27 cellular contexts compared by ENCODE assay signal in the genomic region with DNA sequence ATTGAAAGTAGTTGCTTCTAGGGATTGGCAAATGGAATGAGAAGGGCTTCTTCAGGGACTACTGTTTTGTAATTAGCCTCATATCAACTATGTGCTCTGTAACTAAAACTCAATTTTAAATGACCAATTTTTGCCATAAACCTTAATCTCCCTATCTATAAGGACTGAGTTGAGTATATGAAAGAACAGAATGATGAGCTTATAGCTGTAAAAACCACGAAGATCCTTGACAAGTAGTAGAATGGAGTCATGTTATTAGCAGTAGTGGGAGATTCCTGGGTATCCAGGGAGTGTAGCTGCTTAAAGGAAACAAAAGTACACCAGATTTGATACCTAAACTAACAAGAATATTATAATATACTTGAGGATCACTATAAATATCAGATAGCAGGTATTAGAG. TPM values are rescaled to one million over a fixed set of nuclear protein-coding genes. Genes with fewer than 3 reads are reported as not detected.
"Had no signal": no experiment of that assay in that cellular context is flagged by ENCODE, and none has a peak within 500 bp of the region (broad histone marks: within the 10 kb centered on the region; RNA-seq: fewer than 3 reads in every experiment).

No MANE protein-coding gene starts in this region.

- H3K27ac Mint-ChIP-seq: activated B cell treated with CpG ODN at 0.5 μM for 24 hours, natural killer cell had no signal

- H3K27me3 Mint-ChIP-seq: activated B cell treated with CpG ODN at 0.5 μM for 24 hours; effector memory CD8-positive, alpha-beta T cell had no signal

- H3K4me3 Mint-ChIP-seq: activated B cell treated with CpG ODN at 0.5 μM for 24 hours; activated T-cell treated with anti-CD3 and anti-CD28 coated beads, Interleukin-2, amount 50 U/mL, for 4 hours; effector memory CD8-positive, alpha-beta T cell; natural killer cell had no signal

- H3K9me3 ChIP-seq: adrenal gland, ascending aorta, esophagus squamous epithelium, heart left ventricle, ovary, prostate gland, spleen, stomach, suprapubic skin, tibial nerve, uterus had no signal

- H3K27me3 ChIP-seq: adrenal gland, ascending aorta, brain microvascular endothelial cell, dorsolateral prefrontal cortex, esophagus squamous epithelium, heart left ventricle, ovary, spleen, stomach, suprapubic skin, tibial nerve, uterus had no signal

- FAIRE-seq: colon, islet of Langerhans had no signal

- H3K9me3 Mint-ChIP-seq: activated B cell treated with CpG ODN at 0.5 μM for 24 hours; activated T-cell treated with anti-CD3 and anti-CD28 coated beads, Interleukin-2, amount 50 U/mL, for 4 hours; effector memory CD8-positive, alpha-beta T cell; natural killer cell had no signal

- H3K36me3 Mint-ChIP-seq: natural killer cell had no signal

- ATAC-seq: effector memory CD8-positive, alpha-beta T cell; heart left ventricle; left ventricle myocardium superior; natural killer cell had no signal

- H3K4me1 ChIP-seq: adrenal gland, ascending aorta, esophagus squamous epithelium, prostate gland, stomach, suprapubic skin, tibial nerve, uterus had no signal

- DNase-seq: activated B cell treated with CpG ODN at 0.5 μM for 24 hours; activated CD4-positive, alpha-beta T cell treated with anti-CD3 and anti-CD28 coated beads, Interleukin-2, amount 50 U/mL, for 1 hour; activated effector memory CD4-positive, alpha-beta T cell treated with anti-CD3 and anti-CD28 coated beads, Interleukin-2, amount 50 U/mL, for 16 hours; activated naive CD4-positive, alpha-beta T cell treated with anti-CD3 and anti-CD28 coated beads, Interleukin-2, amount 50 U/mL, for 16 hours; activated T-cell treated with anti-CD3 and anti-CD28 coated beads, Interleukin-2, amount 50 U/mL, for 4 hours; adrenal gland; brain microvascular endothelial cell; central memory CD4-positive, alpha-beta T cell; dorsolateral prefrontal cortex; effector memory CD8-positive, alpha-beta T cell; esophagus squamous epithelium; heart left ventricle; left ventricle myocardium superior; mammary epithelial cell; midbrain; natural killer cell; ovary; spleen; stimulated activated CD4-positive, alpha-beta T cell treated with anti-CD3 and anti-CD28 coated beads, Interleukin-4, amount 100 ng/mL, for 24 hours; stomach; uterus had no signal

- H3K27ac ChIP-seq: adrenal gland, ascending aorta, brain microvascular endothelial cell, dorsolateral prefrontal cortex, esophagus squamous epithelium, heart left ventricle, ovary, prostate gland, spleen, stomach, suprapubic skin, tibial nerve, uterus had no signal

- H3K36me3 ChIP-seq: adrenal gland, ascending aorta, brain microvascular endothelial cell, esophagus squamous epithelium, heart left ventricle, ovary, prostate gland, stomach, suprapubic skin, tibial nerve, uterus had no signal

- H3K4me3 ChIP-seq: adrenal gland, ascending aorta, dorsolateral prefrontal cortex, esophagus squamous epithelium, heart left ventricle, ovary, prostate gland, spleen, stomach, suprapubic skin, tibial nerve, uterus had no signal

RNA-seq across cellular contexts. Expression of gene DLGAP5, which starts 34.3 kb away (rescaled TPM):
- total RNA-seq: ascending aorta had no signal
